ENCODE assay signal across 1 cellular context in the genomic region with DNA sequence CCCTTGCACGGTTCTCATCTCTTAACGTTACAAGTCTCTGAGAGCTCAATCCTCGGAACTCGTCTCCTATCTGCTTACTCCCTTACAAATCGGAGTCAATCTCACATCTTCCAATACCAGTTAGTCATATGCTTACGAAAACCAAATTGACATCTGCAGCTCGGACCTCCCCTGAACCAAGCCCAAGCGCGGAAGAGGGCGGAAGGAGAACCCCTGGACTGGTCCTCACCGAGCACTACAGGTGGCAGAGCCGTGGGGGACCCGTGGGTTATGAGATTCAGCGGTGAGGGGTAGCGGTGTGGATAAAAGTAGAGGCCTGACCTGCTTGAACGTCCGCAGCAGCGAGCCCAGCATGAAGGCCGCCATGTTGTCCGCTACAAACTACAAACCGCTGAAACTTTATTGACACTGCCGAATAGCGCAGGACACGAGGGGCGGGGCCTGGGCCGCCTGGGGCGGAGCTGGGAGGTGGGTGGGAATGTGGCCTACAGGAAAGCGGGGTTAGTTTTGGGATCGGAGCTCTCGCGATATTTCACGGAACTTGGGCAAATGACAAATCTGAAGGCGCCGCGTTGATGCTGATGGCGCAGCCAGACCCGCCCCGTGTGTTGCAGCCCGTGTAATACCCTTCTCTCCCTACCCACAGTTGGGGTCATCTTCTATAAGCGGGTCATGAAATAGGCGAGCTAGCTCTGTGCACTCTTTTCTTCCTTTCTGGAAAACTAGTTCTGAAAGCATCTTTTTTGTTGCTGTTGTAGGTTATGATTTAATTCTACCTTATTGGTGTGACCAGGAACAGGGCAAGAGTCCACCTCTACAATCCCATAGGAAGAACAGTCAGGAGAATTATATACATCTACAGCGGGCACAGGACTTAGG.
TF ChIP-seq lines count a peak whose summit lies in the region.

A gene (minus strand): TSS at position 383 of the 879 bp plus-strand sequence. CDS start 17 bp downstream, at position 366.

TF ChIP-seq in HepG2, 621 proteins besides CTCF, POLR2A, EP300 and RAD21 (continued from another document and continues in another):
- TF ChIP-seq, protein P1, sequence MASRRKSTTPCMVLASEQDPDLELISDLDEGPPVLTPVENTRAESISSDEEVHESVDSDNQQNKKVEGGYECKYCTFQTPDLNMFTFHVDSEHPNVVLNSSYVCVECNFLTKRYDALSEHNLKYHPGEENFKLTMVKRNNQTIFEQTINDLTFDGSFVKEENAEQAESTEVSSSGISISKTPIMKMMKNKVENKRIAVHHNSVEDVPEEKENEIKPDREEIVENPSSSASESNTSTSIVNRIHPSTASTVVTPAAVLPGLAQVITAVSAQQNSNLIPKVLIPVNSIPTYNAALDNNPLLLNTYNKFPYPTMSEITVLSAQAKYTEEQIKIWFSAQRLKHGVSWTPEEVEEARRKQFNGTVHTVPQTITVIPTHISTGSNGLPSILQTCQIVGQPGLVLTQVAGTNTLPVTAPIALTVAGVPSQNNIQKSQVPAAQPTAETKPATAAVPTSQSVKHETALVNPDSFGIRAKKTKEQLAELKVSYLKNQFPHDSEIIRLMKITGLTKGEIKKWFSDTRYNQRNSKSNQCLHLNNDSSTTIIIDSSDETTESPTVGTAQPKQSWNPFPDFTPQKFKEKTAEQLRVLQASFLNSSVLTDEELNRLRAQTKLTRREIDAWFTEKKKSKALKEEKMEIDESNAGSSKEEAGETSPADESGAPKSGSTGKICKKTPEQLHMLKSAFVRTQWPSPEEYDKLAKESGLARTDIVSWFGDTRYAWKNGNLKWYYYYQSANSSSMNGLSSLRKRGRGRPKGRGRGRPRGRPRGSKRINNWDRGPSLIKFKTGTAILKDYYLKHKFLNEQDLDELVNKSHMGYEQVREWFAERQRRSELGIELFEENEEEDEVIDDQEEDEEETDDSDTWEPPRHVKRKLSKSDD (CRISPR knock-in tag; IDR thresholded peaks at IDR 0.05; ENCODE audit: low read depth), result 0 out of 2 replicates have a peak, but pooled peaks have one; percentile 66
- TF ChIP-seq ZSCAN9 (CRISPR knock-in tag; IDR thresholded peaks at IDR 0.05; ENCODE audit: borderline replicate concordance) (peak; percentile 70; the same call in 1 of the 2 replicates), ZNF251 (CRISPR knock-in tag; IDR thresholded peaks at IDR 0.05) (no peak), EZH2 (conservative IDR thresholded peaks at IDR 0.05; ENCODE audit: low read depth, low read length) (no peak), ZNF660 (CRISPR knock-in tag; IDR thresholded peaks at IDR 0.05; ENCODE audit: borderline replicate concordance, low read depth) (no peak), MLLT10 (CRISPR knock-in tag; IDR thresholded peaks at IDR 0.05) (no peak), BRCA1 (CRISPR knock-in tag; IDR thresholded peaks at IDR 0.05) (no peak), MIER2 (CRISPR knock-in tag; IDR thresholded peaks at IDR 0.05) (no peak), CHCHD3 (CRISPR knock-in tag; IDR thresholded peaks at IDR 0.05) (no peak), MEIS1 (CRISPR knock-in tag; IDR thresholded peaks at IDR 0.05; ENCODE audit: borderline replicate concordance) (no peak), ZSCAN25 (CRISPR knock-in tag; IDR thresholded peaks at IDR 0.05) (no peak), KDM2A (CRISPR knock-in tag; IDR thresholded peaks at IDR 0.05; ENCODE audit: borderline replicate concordance, low read depth) (peak; percentile 87; the same call in 1 of the 2 replicates), HCFC1 (IDR thresholded peaks at IDR 0.05; ENCODE audit: low read depth, low read length) (peak; percentile 68), NFKB2 (CRISPR knock-in tag; IDR thresholded peaks at IDR 0.05; ENCODE audit: borderline replicate concordance) (no peak; the same call in 1 of the 2 replicates), ZBTB3 (CRISPR knock-in tag; IDR thresholded peaks at IDR 0.05; ENCODE audit: borderline replicate concordance, low read depth) (no peak), TARDBP (CRISPR knock-in tag; IDR thresholded peaks at IDR 0.05) (peak; percentile 89), PHF5A (CRISPR knock-in tag; IDR thresholded peaks at IDR 0.05; ENCODE audit: low read depth, unreplicated experiment) (peak; percentile 77), ATF7-NPFF (CRISPR knock-in tag; IDR thresholded peaks at IDR 0.05; ENCODE audit: low read depth) (no peak), JARID2 (CRISPR knock-in tag; IDR thresholded peaks at IDR 0.05; ENCODE audit: insufficient replicate concordance) (no peak), KDM5A (IDR thresholded peaks at IDR 0.05; ENCODE audit: borderline replicate concordance, low read length) (peak; percentile 98), ZNF546 (CRISPR knock-in tag; conservative IDR thresholded peaks at IDR 0.05) (no peak), SMYD3 (CRISPR knock-in tag; IDR thresholded peaks at IDR 0.05) (no peak; the same call in 1 of the 2 replicates), MXD4 (CRISPR knock-in tag; IDR thresholded peaks at IDR 0.05) (peak; percentile 45; the same call in 1 of the 2 replicates), ZNF720 (CRISPR knock-in tag; IDR thresholded peaks at IDR 0.05) (no peak), PAF1 (CRISPR knock-in tag; IDR thresholded peaks at IDR 0.05) (no peak), ZNF496 (CRISPR knock-in tag; IDR thresholded peaks at IDR 0.05; ENCODE audit: insufficient replicate concordance) (no peak), ETV5 (CRISPR knock-in tag; IDR thresholded peaks at IDR 0.05; ENCODE audit: borderline replicate concordance) (peak; percentile 15; the same call in 1 of the 2 replicates), RARA (CRISPR knock-in tag; IDR thresholded peaks at IDR 0.05) (0 out of 2 replicates have a peak, but pooled peaks have one; percentile 14), PITX1 (CRISPR knock-in tag; IDR thresholded peaks at IDR 0.05) (no peak), ZFP82 (CRISPR knock-in tag; IDR thresholded peaks at IDR 0.05; ENCODE audit: borderline replicate concordance) (no peak), ZSCAN22 (CRISPR knock-in tag; IDR thresholded peaks at IDR 0.05) (no peak)
- TF ChIP-seq, protein P2, sequence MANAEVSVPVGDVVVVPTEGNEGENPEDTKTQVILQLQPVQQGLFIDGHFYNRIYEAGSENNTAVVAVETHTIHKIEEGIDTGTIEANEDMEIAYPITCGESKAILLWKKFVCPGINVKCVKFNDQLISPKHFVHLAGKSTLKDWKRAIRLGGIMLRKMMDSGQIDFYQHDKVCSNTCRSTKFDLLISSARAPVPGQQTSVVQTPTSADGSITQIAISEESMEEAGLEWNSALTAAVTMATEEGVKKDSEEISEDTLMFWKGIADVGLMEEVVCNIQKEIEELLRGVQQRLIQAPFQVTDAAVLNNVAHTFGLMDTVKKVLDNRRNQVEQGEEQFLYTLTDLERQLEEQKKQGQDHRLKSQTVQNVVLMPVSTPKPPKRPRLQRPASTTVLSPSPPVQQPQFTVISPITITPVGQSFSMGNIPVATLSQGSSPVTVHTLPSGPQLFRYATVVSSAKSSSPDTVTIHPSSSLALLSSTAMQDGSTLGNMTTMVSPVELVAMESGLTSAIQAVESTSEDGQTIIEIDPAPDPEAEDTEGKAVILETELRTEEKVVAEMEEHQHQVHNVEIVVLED (CRISPR knock-in tag; IDR thresholded peaks at IDR 0.05; ENCODE audit: borderline replicate concordance), result peak; percentile 73; the same call in 1 of the 2 replicates
- TF ChIP-seq, protein P3, sequence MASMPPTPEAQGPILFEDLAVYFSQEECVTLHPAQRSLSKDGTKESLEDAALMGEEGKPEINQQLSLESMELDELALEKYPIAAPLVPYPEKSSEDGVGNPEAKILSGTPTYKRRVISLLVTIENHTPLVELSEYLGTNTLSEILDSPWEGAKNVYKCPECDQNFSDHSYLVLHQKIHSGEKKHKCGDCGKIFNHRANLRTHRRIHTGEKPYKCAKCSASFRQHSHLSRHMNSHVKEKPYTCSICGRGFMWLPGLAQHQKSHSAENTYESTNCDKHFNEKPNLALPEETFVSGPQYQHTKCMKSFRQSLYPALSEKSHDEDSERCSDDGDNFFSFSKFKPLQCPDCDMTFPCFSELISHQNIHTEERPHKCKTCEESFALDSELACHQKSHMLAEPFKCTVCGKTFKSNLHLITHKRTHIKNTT (CRISPR knock-in tag; IDR thresholded peaks at IDR 0.05), result no peak
- TF ChIP-seq, protein P4, sequence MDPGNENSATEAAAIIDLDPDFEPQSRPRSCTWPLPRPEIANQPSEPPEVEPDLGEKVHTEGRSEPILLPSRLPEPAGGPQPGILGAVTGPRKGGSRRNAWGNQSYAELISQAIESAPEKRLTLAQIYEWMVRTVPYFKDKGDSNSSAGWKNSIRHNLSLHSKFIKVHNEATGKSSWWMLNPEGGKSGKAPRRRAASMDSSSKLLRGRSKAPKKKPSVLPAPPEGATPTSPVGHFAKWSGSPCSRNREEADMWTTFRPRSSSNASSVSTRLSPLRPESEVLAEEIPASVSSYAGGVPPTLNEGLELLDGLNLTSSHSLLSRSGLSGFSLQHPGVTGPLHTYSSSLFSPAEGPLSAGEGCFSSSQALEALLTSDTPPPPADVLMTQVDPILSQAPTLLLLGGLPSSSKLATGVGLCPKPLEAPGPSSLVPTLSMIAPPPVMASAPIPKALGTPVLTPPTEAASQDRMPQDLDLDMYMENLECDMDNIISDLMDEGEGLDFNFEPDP (CRISPR knock-in tag; conservative IDR thresholded peaks at IDR 0.05), result no peak
- TF ChIP-seq, protein P5, sequence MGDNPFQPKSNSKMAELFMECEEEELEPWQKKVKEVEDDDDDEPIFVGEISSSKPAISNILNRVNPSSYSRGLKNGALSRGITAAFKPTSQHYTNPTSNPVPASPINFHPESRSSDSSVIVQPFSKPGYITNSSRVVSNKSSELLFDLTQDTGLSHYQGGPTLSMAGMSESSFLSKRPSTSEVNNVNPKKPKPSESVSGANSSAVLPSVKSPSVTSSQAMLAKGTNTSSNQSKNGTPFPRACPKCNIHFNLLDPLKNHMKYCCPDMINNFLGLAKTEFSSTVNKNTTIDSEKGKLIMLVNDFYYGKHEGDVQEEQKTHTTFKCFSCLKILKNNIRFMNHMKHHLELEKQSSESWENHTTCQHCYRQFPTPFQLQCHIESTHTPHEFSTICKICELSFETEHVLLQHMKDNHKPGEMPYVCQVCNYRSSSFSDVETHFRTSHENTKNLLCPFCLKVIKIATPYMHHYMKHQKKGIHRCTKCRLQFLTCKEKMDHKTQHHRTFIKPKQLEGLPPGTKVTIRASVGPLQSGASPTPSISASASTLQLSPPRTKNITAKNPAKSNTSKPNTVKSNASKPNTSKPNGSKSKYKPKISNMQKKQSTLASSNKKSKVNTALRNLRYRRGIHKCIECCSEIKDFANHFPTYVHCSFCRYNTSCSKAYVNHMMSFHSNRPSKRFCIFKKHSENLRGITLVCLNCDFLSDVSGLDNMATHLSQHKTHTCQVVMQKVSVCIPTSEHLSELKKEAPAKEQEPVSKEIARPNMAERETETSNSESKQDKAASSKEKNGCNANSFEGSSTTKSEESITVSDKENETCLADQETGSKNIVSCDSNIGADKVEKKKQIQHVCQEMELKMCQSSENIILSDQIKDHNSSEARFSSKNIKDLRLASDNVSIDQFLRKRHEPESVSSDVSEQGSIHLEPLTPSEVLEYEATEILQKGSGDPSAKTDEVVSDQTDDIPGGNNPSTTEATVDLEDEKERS (CRISPR knock-in tag; IDR thresholded peaks at IDR 0.05), result no peak
- TF ChIP-seq, protein P6, sequence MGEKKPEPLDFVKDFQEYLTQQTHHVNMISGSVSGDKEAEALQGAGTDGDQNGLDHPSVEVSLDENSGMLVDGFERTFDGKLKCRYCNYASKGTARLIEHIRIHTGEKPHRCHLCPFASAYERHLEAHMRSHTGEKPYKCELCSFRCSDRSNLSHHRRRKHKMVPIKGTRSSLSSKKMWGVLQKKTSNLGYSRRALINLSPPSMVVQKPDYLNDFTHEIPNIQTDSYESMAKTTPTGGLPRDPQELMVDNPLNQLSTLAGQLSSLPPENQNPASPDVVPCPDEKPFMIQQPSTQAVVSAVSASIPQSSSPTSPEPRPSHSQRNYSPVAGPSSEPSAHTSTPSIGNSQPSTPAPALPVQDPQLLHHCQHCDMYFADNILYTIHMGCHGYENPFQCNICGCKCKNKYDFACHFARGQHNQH (CRISPR knock-in tag; IDR thresholded peaks at IDR 0.05), result peak; percentile 83
- TF ChIP-seq, protein P7, sequence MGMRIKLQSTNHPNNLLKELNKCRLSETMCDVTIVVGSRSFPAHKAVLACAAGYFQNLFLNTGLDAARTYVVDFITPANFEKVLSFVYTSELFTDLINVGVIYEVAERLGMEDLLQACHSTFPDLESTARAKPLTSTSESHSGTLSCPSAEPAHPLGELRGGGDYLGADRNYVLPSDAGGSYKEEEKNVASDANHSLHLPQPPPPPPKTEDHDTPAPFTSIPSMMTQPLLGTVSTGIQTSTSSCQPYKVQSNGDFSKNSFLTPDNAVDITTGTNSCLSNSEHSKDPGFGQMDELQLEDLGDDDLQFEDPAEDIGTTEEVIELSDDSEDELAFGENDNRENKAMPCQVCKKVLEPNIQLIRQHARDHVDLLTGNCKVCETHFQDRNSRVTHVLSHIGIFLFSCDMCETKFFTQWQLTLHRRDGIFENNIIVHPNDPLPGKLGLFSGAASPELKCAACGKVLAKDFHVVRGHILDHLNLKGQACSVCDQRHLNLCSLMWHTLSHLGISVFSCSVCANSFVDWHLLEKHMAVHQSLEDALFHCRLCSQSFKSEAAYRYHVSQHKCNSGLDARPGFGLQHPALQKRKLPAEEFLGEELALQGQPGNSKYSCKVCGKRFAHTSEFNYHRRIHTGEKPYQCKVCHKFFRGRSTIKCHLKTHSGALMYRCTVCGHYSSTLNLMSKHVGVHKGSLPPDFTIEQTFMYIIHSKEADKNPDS (CRISPR knock-in tag; IDR thresholded peaks at IDR 0.05), result no peak
- TF ChIP-seq, protein P8, sequence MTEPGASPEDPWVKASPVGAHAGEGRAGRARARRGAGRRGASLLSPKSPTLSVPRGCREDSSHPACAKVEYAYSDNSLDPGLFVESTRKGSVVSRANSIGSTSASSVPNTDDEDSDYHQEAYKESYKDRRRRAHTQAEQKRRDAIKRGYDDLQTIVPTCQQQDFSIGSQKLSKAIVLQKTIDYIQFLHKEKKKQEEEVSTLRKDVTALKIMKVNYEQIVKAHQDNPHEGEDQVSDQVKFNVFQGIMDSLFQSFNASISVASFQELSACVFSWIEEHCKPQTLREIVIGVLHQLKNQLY (CRISPR knock-in tag; IDR thresholded peaks at IDR 0.05), result no peak
- TF ChIP-seq, protein P9, sequence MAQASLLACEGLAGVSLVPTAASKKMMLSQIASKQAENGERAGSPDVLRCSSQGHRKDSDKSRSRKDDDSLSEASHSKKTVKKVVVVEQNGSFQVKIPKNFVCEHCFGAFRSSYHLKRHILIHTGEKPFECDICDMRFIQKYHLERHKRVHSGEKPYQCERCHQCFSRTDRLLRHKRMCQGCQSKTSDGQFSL (CRISPR knock-in tag; IDR thresholded peaks at IDR 0.05), result no peak
- TF ChIP-seq, protein P10, sequence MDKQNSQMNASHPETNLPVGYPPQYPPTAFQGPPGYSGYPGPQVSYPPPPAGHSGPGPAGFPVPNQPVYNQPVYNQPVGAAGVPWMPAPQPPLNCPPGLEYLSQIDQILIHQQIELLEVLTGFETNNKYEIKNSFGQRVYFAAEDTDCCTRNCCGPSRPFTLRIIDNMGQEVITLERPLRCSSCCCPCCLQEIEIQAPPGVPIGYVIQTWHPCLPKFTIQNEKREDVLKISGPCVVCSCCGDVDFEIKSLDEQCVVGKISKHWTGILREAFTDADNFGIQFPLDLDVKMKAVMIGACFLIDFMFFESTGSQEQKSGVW (CRISPR knock-in tag; IDR thresholded peaks at IDR 0.05; ENCODE audit: borderline replicate concordance), result no peak
